1 cellular context compared by ENCODE assay signal in genomic region chr16:12096828-12097522, GRCh38.
TF ChIP-seq lines count a peak whose summit lies in the region.

No MANE protein-coding gene starts in this region.

TF ChIP-seq in SK-N-SH treated with all-trans-retinoic acid at 6 μM for 48 hours, 23 proteins besides CTCF, POLR2A, EP300 and RAD21 (continued from another document):
- no peak for TF ChIP-seq TSHZ2 (CRISPR knock-in tag; IDR thresholded peaks at IDR 0.05)
- no peak for TF ChIP-seq ZFP30 (CRISPR knock-in tag; IDR thresholded peaks at IDR 0.05)
- TF ChIP-seq POU6F1 (CRISPR knock-in tag; IDR thresholded peaks at IDR 0.05; ENCODE audit: borderline replicate concordance, low read depth) = no peak
- TF ChIP-seq ZNF70 (CRISPR knock-in tag; IDR thresholded peaks at IDR 0.05) = no peak
- no peak for TF ChIP-seq SNAI2 (CRISPR knock-in tag; IDR thresholded peaks at IDR 0.05)
- no peak for TF ChIP-seq TCF4 (CRISPR knock-in tag; IDR thresholded peaks at IDR 0.05; ENCODE audit: borderline replicate concordance)
- TF ChIP-seq ZNF8 (CRISPR knock-in tag; IDR thresholded peaks at IDR 0.05) = no peak
- TF ChIP-seq CSDC2 (CRISPR knock-in tag; IDR thresholded peaks at IDR 0.05) = no peak
- TF ChIP-seq GLIS3 (CRISPR knock-in tag; IDR thresholded peaks at IDR 0.05) = no peak
TF ChIP-seq in SK-N-SH treated with all-trans-retinoic acid at 6 μM for 48 hours: peak in this region for 0.
